Comparison of ENCODE assay signal across 1 cellular context in the genomic region with DNA sequence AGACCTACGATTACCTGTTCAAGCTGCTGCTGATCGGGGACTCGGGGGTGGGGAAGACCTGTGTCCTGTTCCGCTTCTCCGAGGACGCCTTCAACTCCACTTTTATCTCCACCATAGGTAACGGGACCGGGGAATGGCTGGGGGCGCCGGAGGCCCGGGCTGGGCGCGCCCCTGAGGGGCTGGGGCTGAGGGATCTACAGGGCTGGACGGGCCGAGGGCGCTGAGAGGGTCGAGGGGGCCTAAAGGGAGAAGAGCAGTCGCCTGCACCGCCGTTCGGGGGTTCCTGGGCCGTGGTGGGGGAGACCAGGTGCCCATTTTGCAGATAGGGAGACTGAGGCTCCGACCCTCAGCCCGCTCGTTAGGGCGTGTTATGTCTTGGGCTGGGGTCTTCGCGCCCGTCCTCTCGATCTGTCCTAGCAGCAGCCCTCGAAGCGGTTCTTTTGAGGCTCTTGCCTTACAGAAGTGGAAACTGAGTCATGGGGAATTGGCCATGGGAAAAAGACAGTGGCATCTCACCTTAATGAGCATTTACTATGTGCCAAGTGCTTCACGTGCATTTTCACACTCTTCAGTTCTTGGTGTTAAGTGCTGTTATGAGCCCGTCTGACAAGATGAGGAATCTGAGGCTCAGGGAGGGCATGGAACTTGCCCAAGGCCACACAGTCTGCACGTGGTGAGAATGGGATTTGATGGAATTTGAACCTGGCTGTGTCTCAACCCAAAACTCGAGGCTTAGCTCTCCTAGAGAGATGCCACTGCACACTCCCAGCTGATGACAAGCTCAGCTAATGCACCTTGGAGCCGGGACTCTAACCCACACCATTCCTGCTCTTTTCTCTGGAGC.
TF ChIP-seq lines count a peak whose summit lies in the region.

No MANE protein-coding gene starts in this region.

TF ChIP-seq in GM12878, 131 proteins besides CTCF, POLR2A, EP300 and RAD21:
- TF ChIP-seq NBN (IDR thresholded peaks at IDR 0.05) (peak; percentile 25; the same call in 1 of the 2 replicates), MXI1 (IDR thresholded peaks at IDR 0.05; ENCODE audit: low read depth, low read length) (0 out of 2 replicates have a peak, but pooled peaks have one; percentile 36), SMARCA5 (IDR thresholded peaks at IDR 0.05) (peak; percentile 89; the same call in 1 of the 2 replicates), LARP7 (IDR thresholded peaks at IDR 0.05) (peak; percentile 36; the same call in 1 of the 2 replicates), ATF7 (IDR thresholded peaks at IDR 0.05; ENCODE audit: low read depth) (no peak), ZNF217 (IDR thresholded peaks at IDR 0.05) (peak; percentile 69; the same call in 1 of the 2 replicates), CBFB (IDR thresholded peaks at IDR 0.05; ENCODE audit: low read depth) (0 out of 2 replicates have a peak, but pooled peaks have one; percentile 10), SIN3A (IDR thresholded peaks at IDR 0.05; ENCODE audit: low read depth, low read length) (0 out of 2 replicates have a peak, but pooled peaks have one; percentile 6), ZBED1 (IDR thresholded peaks at IDR 0.05; ENCODE audit: borderline replicate concordance) (no peak), CREM (IDR thresholded peaks at IDR 0.05; ENCODE audit: low read depth) (no peak), RCOR1 (conservative IDR thresholded peaks at IDR 0.05; ENCODE audit: low read depth, low read length) (peak; percentile 67; the same call in 1 of the 2 replicates), E4F1 (IDR thresholded peaks at IDR 0.05; ENCODE audit: borderline replicate concordance, partially characterized antibody) (peak; percentile 7), POLR2AphosphoS2 (IDR thresholded peaks at IDR 0.05; ENCODE audit: low read depth, low read length) (peak; percentile 12; the same call in 1 of the 2 replicates), FOXK2 (IDR thresholded peaks at IDR 0.05) (no peak), POU2F2 (IDR thresholded peaks at IDR 0.05; ENCODE audit: borderline replicate concordance, low read depth, low read length) (0 out of 3 replicates have a peak, but pooled peaks have one; percentile 33), SMAD1 (IDR thresholded peaks at IDR 0.05; ENCODE audit: low read depth, partially characterized antibody) (peak; percentile 40), TAF1 (IDR thresholded peaks at IDR 0.05; ENCODE audit: borderline replicate concordance, low read depth, low read length) (peak; percentile 95), CHD1 (IDR thresholded peaks at IDR 0.05; ENCODE audit: low read depth, low read length) (0 out of 2 replicates have a peak, but pooled peaks have one; percentile 51), POLR2AphosphoS5 (IDR thresholded peaks at IDR 0.05; ENCODE audit: low read length) (peak; percentile 87; the same call in 1 of the 2 replicates), NKRF (conservative IDR thresholded peaks at IDR 0.05) (peak; percentile 61; the same call in 1 of the 2 replicates), MLLT1 (IDR thresholded peaks at IDR 0.05) (peak; percentile 62; the same call in 1 of the 2 replicates), KLF5 (IDR thresholded peaks at IDR 0.05; ENCODE audit: partially characterized antibody) (peak; percentile 9), WRNIP1 (IDR thresholded peaks at IDR 0.05; ENCODE audit: borderline replicate concordance, low read depth, low read length) (0 out of 2 replicates have a peak, but pooled peaks have one; percentile 15), ZNF622 (IDR thresholded peaks at IDR 0.05) (no peak), SMAD5 (IDR thresholded peaks at IDR 0.05; ENCODE audit: low read depth) (0 out of 2 replicates have a peak, but pooled peaks have one; percentile 53)
- TF ChIP-seq, protein P1, sequence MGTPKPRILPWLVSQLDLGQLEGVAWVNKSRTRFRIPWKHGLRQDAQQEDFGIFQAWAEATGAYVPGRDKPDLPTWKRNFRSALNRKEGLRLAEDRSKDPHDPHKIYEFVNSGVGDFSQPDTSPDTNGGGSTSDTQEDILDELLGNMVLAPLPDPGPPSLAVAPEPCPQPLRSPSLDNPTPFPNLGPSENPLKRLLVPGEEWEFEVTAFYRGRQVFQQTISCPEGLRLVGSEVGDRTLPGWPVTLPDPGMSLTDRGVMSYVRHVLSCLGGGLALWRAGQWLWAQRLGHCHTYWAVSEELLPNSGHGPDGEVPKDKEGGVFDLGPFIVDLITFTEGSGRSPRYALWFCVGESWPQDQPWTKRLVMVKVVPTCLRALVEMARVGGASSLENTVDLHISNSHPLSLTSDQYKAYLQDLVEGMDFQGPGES (IDR thresholded peaks at IDR 0.05), result no peak
- TF ChIP-seq, protein P2, sequence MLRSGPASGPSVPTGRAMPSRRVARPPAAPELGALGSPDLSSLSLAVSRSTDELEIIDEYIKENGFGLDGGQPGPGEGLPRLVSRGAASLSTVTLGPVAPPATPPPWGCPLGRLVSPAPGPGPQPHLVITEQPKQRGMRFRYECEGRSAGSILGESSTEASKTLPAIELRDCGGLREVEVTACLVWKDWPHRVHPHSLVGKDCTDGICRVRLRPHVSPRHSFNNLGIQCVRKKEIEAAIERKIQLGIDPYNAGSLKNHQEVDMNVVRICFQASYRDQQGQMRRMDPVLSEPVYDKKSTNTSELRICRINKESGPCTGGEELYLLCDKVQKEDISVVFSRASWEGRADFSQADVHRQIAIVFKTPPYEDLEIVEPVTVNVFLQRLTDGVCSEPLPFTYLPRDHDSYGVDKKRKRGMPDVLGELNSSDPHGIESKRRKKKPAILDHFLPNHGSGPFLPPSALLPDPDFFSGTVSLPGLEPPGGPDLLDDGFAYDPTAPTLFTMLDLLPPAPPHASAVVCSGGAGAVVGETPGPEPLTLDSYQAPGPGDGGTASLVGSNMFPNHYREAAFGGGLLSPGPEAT (IDR thresholded peaks at IDR 0.05; ENCODE audit: low read depth), result peak; percentile 72
